Comparison of ENCODE assay signal across 1 cellular context in the genomic region with DNA sequence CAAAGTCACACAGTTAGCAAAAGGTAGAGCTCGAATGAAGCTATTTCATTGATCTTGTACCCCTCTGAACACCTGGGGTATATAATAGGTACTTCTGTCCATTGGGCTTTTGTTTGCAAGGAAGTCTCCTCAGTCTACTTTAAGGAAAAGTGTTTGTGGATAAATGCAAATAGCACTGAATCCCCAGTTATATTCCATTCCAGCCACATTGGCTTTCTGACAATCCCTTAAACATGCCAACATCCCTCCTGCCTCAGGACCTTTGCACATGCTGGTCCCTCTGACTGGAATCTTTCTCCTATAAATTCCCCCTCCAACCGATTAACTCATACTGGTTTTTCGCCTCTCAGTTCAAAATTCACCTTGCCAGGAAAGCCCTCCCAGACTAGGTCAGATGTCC.
TF ChIP-seq lines count a peak whose summit lies in the region.

No MANE protein-coding gene starts in this region.

TF ChIP-seq in IMR-90, 13 proteins besides CTCF, POLR2A, EP300 and RAD21 (continued from another document):
- no peak for TF ChIP-seq CEBPB (IDR thresholded peaks at IDR 0.05; ENCODE audit: low read depth, low read length)
- no peak for TF ChIP-seq RFX5 (IDR thresholded peaks at IDR 0.05; ENCODE audit: low read depth, low read length)
- no peak for TF ChIP-seq RCOR1 (IDR thresholded peaks at IDR 0.05; ENCODE audit: insufficient replicate concordance, low read length)
- TF ChIP-seq MAZ (IDR thresholded peaks at IDR 0.05; ENCODE audit: borderline replicate concordance, low read depth, low read length): no peak
- no peak for TF ChIP-seq SMC3 (IDR thresholded peaks at IDR 0.05; ENCODE audit: low read depth, low read length)
- TF ChIP-seq CHD1 (IDR thresholded peaks at IDR 0.05; ENCODE audit: low read depth, low read length): no peak
- no peak for TF ChIP-seq MXI1 (IDR thresholded peaks at IDR 0.05; ENCODE audit: borderline replicate concordance, low read depth, low read length)
- TF ChIP-seq, protein P1, sequence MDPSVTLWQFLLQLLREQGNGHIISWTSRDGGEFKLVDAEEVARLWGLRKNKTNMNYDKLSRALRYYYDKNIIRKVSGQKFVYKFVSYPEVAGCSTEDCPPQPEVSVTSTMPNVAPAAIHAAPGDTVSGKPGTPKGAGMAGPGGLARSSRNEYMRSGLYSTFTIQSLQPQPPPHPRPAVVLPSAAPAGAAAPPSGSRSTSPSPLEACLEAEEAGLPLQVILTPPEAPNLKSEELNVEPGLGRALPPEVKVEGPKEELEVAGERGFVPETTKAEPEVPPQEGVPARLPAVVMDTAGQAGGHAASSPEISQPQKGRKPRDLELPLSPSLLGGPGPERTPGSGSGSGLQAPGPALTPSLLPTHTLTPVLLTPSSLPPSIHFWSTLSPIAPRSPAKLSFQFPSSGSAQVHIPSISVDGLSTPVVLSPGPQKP (IDR thresholded peaks at IDR 0.05; ENCODE audit: borderline replicate concordance, low read depth, low read length): no peak
- TF ChIP-seq NFE2L2 (IDR thresholded peaks at IDR 0.05; ENCODE audit: low read depth, low read length): no peak
- TF ChIP-seq, protein P2, sequence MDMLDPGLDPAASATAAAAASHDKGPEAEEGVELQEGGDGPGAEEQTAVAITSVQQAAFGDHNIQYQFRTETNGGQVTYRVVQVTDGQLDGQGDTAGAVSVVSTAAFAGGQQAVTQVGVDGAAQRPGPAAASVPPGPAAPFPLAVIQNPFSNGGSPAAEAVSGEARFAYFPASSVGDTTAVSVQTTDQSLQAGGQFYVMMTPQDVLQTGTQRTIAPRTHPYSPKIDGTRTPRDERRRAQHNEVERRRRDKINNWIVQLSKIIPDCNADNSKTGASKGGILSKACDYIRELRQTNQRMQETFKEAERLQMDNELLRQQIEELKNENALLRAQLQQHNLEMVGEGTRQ (IDR thresholded peaks at IDR 0.05; ENCODE audit: low read depth, low read length): no peak
- no peak for TF ChIP-seq FOS (IDR thresholded peaks at IDR 0.05; ENCODE audit: low read depth, low read length)
- TF ChIP-seq MAFK (IDR thresholded peaks at IDR 0.05; ENCODE audit: low read depth, low read length): no peak
